Comparison of ENCODE assay signal across 19 cellular contexts in the genomic region with DNA sequence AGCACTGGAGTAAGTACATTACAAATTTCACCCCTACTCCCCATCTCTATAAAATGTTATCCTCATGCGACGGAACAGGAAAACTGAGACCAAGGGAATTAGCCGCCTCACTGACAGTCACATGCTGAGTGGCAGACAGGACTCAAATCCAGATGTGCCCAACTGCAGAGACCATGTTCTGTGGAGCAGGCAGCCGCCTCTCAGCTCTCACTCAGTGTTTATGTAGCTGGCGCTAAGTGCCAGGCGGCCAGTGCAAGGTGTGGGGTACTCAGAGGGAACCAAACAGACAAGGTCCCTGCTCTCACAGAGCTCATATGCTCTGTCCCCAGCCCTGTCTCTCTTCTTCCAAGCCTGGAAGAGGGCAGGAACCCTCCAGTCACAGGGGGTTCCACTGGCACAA. TPM values are rescaled to one million over a fixed set of nuclear protein-coding genes. Genes with fewer than 3 reads are reported as not detected.
DNase-seq lines count a peak whose midpoint lies in the region; ATAC-seq, FAIRE-seq and TF ChIP-seq lines count a peak whose summit lies in the region.
"Had no signal": no experiment of that assay in that cellular context is flagged by ENCODE, and none has a peak within 500 bp of the region (broad histone marks: within the 10 kb centered on the region; RNA-seq: fewer than 3 reads in every experiment).

No MANE protein-coding gene starts in this region.

- H3K4me1 Mint-ChIP-seq in nephron progenitor cell = peaks cover 67% of the 10 kb centered on the region

- H3K27ac Mint-ChIP-seq in nephron progenitor cell = peak overlapping the region; percentile 72

- H3K4me3 ChIP-seq in BE2C (ENCODE audit: low read depth, low read length) = no peak overlapping the region
- no peak overlapping the region for H3K4me3 ChIP-seq in GM12878
- no peak overlapping the region for H3K4me3 ChIP-seq in dorsolateral prefrontal cortex
- H3K4me3 ChIP-seq: SJCRH30 had no signal

- 78% methylated on average over 6 of the region's 6 CpGs for WGBS in GM12878 (ENCODE audit: insufficient coverage, insufficient replicate concordance, low lambda C conversion rate, missing lambda C conversion rate)

- H3K36me3 Mint-ChIP-seq in nephron progenitor cell (ENCODE audit: low read depth) = peaks cover 5% of the 10 kb centered on the region

- no peak overlapping the region for H3K9ac ChIP-seq in GM12878 (ENCODE audit: control insufficient read depth, insufficient read depth, low read length)

- H3K36me3 ChIP-seq in BE2C (no peaks in the 10 kb centered on the region), GM12878 (ENCODE audit: control insufficient read depth in 2 of 2, insufficient read depth in 2 of 2, low read length in 1 of 2) (peaks cover 5 to 9% of the 10 kb centered on the region in 2 experiments; a peak in 3 of 4 replicates)

- TF ChIP-seq RAD21 in GM12878 (IDR thresholded peaks at IDR 0.05; ENCODE audit: insufficient read depth, low read depth, low read length) = no peak

- H3K9me3 ChIP-seq in BE2C (no peaks in the 10 kb centered on the region), GM12878 (replicated peaks; ENCODE audit: control insufficient read depth, insufficient read depth, low read length) (no peaks in the 10 kb centered on the region)
- H3K9me3 ChIP-seq: SJCRH30 had no signal

- RAD21 ChIA-PET in GM12878 (lab: Charles Lee; ENCODE audit: unreplicated experiment) = interaction anchor here (0.8 to 1.0 kb wide), 2 partner anchors 11 to 101 kb away, joined by 3 to 4 read pairs; no protein-coding TSS in a partner anchor

- no peak for TF ChIP-seq POLR2A in GM12878 (IDR thresholded peaks at IDR 0.05; ENCODE audit: low read depth, low read length)

- no peak overlapping the region for H3K4me3 Mint-ChIP-seq in nephron progenitor cell
- H3K4me3 Mint-ChIP-seq: CD14-positive monocyte had no signal

- in situ Hi-C loops in GM12878 (cut with MboI) = no loop called here

- POLR2A ChIA-PET in GM12878 (lab: Charles Lee) = no interaction called here

- H2AFZ ChIP-seq in GM12878 (ENCODE audit: control insufficient read depth, low read depth, low read length) = no peak overlapping the region

- no peak overlapping the region for H3K27ac ChIP-seq in GM12878 (ENCODE audit: control insufficient read depth, insufficient read depth)
- peak overlapping the region in 12 of 59 donors; percentile 3 to 65 (median 32) for H3K27ac ChIP-seq in dorsolateral prefrontal cortex
- H3K27ac ChIP-seq: brain microvascular endothelial cell, foreskin keratinocyte, SJCRH30 had no signal

- SMC1A ChIA-PET in GM12878 (lab: Charles Lee; ENCODE audit: uncharacterized antibody, unreplicated experiment) = interaction anchor here (0.6 to 5.8 kb wide), 4 partner anchors 9 to 622 kb away, joined by 3 to 61 read pairs (median 4); no protein-coding TSS in a partner anchor

- ATAC-seq in GM12878 (no peak), HG03139 (IDR thresholded peaks at IDR 0.05; ENCODE audit: unreplicated experiment) (no peak), HG02885 (IDR thresholded peaks at IDR 0.05; ENCODE audit: poor library complexity, unreplicated experiment) (no peak)
- ATAC-seq: foreskin keratinocyte, HCT116 had no signal

- no TSS peak for BruUV-seq in GM12878 (replicated peaks; lab: Mats Ljungman, UMichigan)

- CTCF ChIA-PET in GM12878 (lab: Yijun Ruan, JAX) = interaction anchor here (1.1 to 2.3 kb wide), 2 partner anchors 89 to 174 kb away, joined by 3 to 7 read pairs; no protein-coding TSS in a partner anchor

- no peaks in the 10 kb centered on the region for H3K27me3 Mint-ChIP-seq in nephron progenitor cell (ENCODE audit: low read depth, poor library complexity)

- no peaks in the 10 kb centered on the region for H3K9me3 Mint-ChIP-seq in nephron progenitor cell
- H3K9me3 Mint-ChIP-seq: CD14-positive monocyte had no signal

- no peak for TF ChIP-seq EP300 in GM12878 (IDR thresholded peaks at IDR 0.05; ENCODE audit: borderline replicate concordance in 1 of 2, control insufficient read depth in 1 of 2, low read depth in 2 of 2, low read length in 2 of 2)

- no peak for TF ChIP-seq CTCF in BE2C (IDR thresholded peaks at IDR 0.05; ENCODE audit: low read depth, low read length)
- TF ChIP-seq CTCF in GM12878 (IDR thresholded peaks at IDR 0.05 in 2 of 3, conservative IDR thresholded peaks at IDR 0.05 in 1 of 3; ENCODE audit: control insufficient read depth in 2 of 3, extremely low read depth in 1 of 3, insufficient read depth in 1 of 3, low read depth in 3 of 3, low read length in 3 of 3) = no peak
- no peak for TF ChIP-seq CTCF in nephron progenitor cell (IDR thresholded peaks at IDR 0.05)
- TF ChIP-seq CTCF in dorsolateral prefrontal cortex (IDR thresholded peaks at IDR 0.05 in 54 of 56, conservative IDR thresholded peaks at IDR 0.05 in 2 of 56; ENCODE audit: low read depth in 1 of 56, partially characterized antibody in 56 of 56) = no peak

- no peaks in the 10 kb centered on the region for H3K4me1 ChIP-seq in BE2C
- peaks cover 58% of the 10 kb centered on the region for H3K4me1 ChIP-seq in GM12878 (ENCODE audit: control insufficient read depth, insufficient read depth, low read length)
- H3K4me1 ChIP-seq: foreskin keratinocyte had no signal

- FAIRE-seq in GM12878 (lab: Jason Lieb, UNC) = no peak

- H4K20me1 ChIP-seq in GM12878 (ENCODE audit: control insufficient read depth, insufficient read depth) = peaks cover 20% of the 10 kb centered on the region

- no peaks in the 10 kb centered on the region for H3K27me3 ChIP-seq in BE2C
- no peaks in the 10 kb centered on the region for H3K27me3 ChIP-seq in GM12878 (replicated peaks in 1 of 2; ENCODE audit: control insufficient read depth in 2 of 2, insufficient read depth in 2 of 2, low read length in 1 of 2)
- H3K27me3 ChIP-seq in dorsolateral prefrontal cortex = no peaks in the 10 kb centered on the region
- H3K27me3 ChIP-seq: brain microvascular endothelial cell, foreskin keratinocyte, SJCRH30 had no signal

- intact Hi-C loops in GM12878 (cut with micrococcal nuclease; ENCODE audit: unreplicated experiment) (loop anchor here (10.0 kb wide), 1 partner anchor 165 kb away; the partner anchor contains the start of genes AKR7A2 and SLC66A1), dorsolateral prefrontal cortex (cut with DNase I) (loop anchor here (5.0 to 10.0 kb wide), 3 partner anchors 33 to 117 kb away; a partner anchor contains a TSS)

- H3K4me2 ChIP-seq in GM12878 (ENCODE audit: control insufficient read depth, insufficient read depth) = peak overlapping the region; percentile 23; the same call in 1 of the 2 replicates

- H3K79me2 ChIP-seq in GM12878 (ENCODE audit: control insufficient read depth, insufficient read depth, low read length) = peaks cover 99% of the 10 kb centered on the region

- DNase-seq in BE2C = peak; percentile 21
- DNase-seq in DMS79 treated with DMSO at 0.1 percent for 48 hours (lab: John Stamatoyannopoulos, UW) = peak; percentile 42
- DNase-seq in GM12878 (ENCODE audit: low read depth, low spot score) = no peak
- no peak for DNase-seq in nephron progenitor cell
- DNase-seq in dorsolateral prefrontal cortex = no peak
- DNase-seq in putamen (ENCODE audit: low spot score) = no peak
- DNase-seq: activated CD4-positive, CD25-positive, alpha-beta regulatory T cell; brain microvascular endothelial cell; effector CD4-positive, alpha-beta T cell; foreskin keratinocyte; midbrain; MV-4-11; NCI-H2107; SJCRH30; stimulated activated CD4-positive, alpha-beta T cell treated with anti-CD3 and anti-CD28 coated beads, Interleukin-4, amount 100 ng/mL, for 1 hour had no signal

RNA-seq across cellular contexts. Expression of gene CAPZB, which starts 5.1 kb away (rescaled TPM):
- 161 TPM for polyA plus RNA-seq in BE2C (2012; ENCODE audit: insufficient read depth, insufficient read length, low read depth)
- total RNA-seq in GM12878 (2013; cell fraction: nucleolus; rRNA removed) = 49.2 and 56.8 TPM in 2 replicates
- 88.3 and 104 TPM in 2 replicates for total RNA-seq in GM12878 (2014; rRNA removed)
- 204 TPM in 2 replicates for total RNA-seq in GM12878 (2014; rRNA removed; fragmentation: Illumina TruSeq; extraction: Trizol)
- 393 and 404 TPM in 2 replicates for total RNA-seq in GM12878 (2021)
- 244 TPM for polyA plus RNA-seq in GM12878 (2011; ENCODE audit: low read depth)
- polyA plus RNA-seq in GM12878 (2011; rRNA removed) = 138 and 184 TPM in 2 replicates
- 228 and 231 TPM in 2 replicates for polyA plus RNA-seq in GM12878 (2011; cell fraction: cytosol; rRNA removed)
- 101 and 110 TPM in 2 replicates for polyA plus RNA-seq in GM12878 (2011; cell fraction: nucleus; rRNA removed)
- 287 and 325 TPM in 2 replicates for polyA plus RNA-seq in GM12878 (2012)
- 409 and 454 TPM in 2 replicates for polyA plus RNA-seq in GM12878 (2014; fragmentation: Illumina TruSeq; extraction: Trizol)
- 100 to 1,000 TPM; 121 to 147 TPM for polyA plus RNA-seq in GM12878 (2014; fragmentation: Nextera tagmentation; extraction: Ambion mirVana)
- 198 and 222 TPM in 2 replicates for polyA plus RNA-seq in GM12878 (2014; rRNA removed)
- 100 to 1,000 TPM; 324 to 365 TPM for polyA plus RNA-seq in GM12878 (2016; fragmentation: Nextera tagmentation; extraction: Ambion mirVana)
- 105 and 120 TPM in 2 replicates for polyA minus RNA-seq in GM12878 (2011; rRNA and poly(A)+ RNA removed)
- 57.6 and 63.5 TPM in 2 replicates for polyA minus RNA-seq in GM12878 (2011; cell fraction: cytosol; rRNA and poly(A)+ RNA removed)
- 19.3 and 32.2 TPM in 2 replicates for polyA minus RNA-seq in GM12878 (2011; cell fraction: nucleus; rRNA and poly(A)+ RNA removed)
- total RNA-seq in dorsolateral prefrontal cortex = 100 to 1,000 TPM; 118 to 250 (median 198) TPM

Comparison
In these comparisons a context has a peak if more than half of its experiments do, and no peak if none do; other contexts are left out.
1. DNase-seq: peak in BE2C (single experiment) and DMS79 treated with DMSO at 0.1 percent for 48 hours (single experiment); none in GM12878 (single experiment), nephron progenitor cell (single experiment), dorsolateral prefrontal cortex (0 of 10) and putamen (single experiment).